In the genomic region with DNA sequence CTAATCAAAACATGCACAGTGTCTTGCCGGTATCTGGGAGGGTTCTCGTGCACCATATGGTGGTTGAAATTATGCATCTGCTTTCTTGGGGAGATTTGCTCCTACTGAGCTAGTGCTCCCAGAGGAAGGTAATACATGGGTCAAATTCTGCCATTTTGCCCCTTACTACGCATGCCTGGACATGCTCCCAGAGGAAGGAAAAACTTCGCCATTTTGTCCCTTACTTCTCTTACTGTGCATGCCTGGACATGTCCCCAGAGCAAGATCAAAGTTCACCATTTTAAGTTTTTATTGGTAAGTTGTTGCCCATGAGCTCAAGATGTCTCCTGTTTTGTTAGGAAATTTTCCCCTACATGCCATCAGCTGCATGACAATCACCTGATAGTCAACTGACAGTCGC, we compare ENCODE assay signal across 27 cellular contexts.
"Had no signal": no experiment of that assay in that cellular context is flagged by ENCODE, and none has a peak within 500 bp of the region (broad histone marks: within the 10 kb centered on the region; RNA-seq: fewer than 3 reads in every experiment).

No MANE protein-coding gene starts in this region.

- H3K36me3 ChIP-seq: brain microvascular endothelial cell, colonic mucosa, esophagus muscularis mucosa, sigmoid colon had no signal

- FAIRE-seq: endothelial cell of umbilical vein, frontal cortex had no signal

- H3K27me3 ChIP-seq: brain microvascular endothelial cell, colonic mucosa, esophagus muscularis mucosa, sigmoid colon had no signal

- H3K9me3 Mint-ChIP-seq: activated CD4-positive, alpha-beta T cell treated with anti-CD3 and anti-CD28 coated beads, Interleukin-2, amount 10 ng/mL, durations not matched to agents 24 days and 14 days; activated CD8-positive, alpha-beta T cell treated with anti-CD3 and anti-CD28 coated beads for 36 hours; activated naive CD4-positive, alpha-beta T cell treated with anti-CD3 and anti-CD28 coated beads, Interleukin-2, amount 50 U/mL, for 24 hours; neural crest cell had no signal

- ATAC-seq: activated CD4-positive, CD25-positive, alpha-beta regulatory T cell treated with anti-CD3 and anti-CD28 coated beads, Interleukin-2, amount 50 U/mL, for 24 hours; activated CD8-positive, alpha-beta memory T cell treated with anti-CD3 and anti-CD28 coated beads, Interleukin-2, amount 10 ng/mL, durations not matched to agents 7 days and 5 days; activated CD8-positive, alpha-beta T cell treated with anti-CD3 and anti-CD28 coated beads for 36 hours; effector memory CD8-positive, alpha-beta T cell; mucosa of descending colon; T-cell had no signal

- H3K4me3 ChIP-seq: colonic mucosa, dorsolateral prefrontal cortex, esophagus muscularis mucosa, mucosa of descending colon, sigmoid colon had no signal

- DNase-seq: activated CD4-positive, alpha-beta T cell treated with anti-CD3 and anti-CD28 coated beads, Interleukin-2, amount 10 ng/mL, durations not matched to agents 24 days and 14 days; activated CD8-positive, alpha-beta memory T cell treated with anti-CD3 and anti-CD28 coated beads, Interleukin-2, amount 10 ng/mL, durations not matched to agents 7 days and 5 days; activated CD8-positive, alpha-beta T cell treated with anti-CD3 and anti-CD28 coated beads for 36 hours; activated gamma-delta T cell treated with Interleukin-2 at 50 U/mL for 16 hours; activated T-cell treated with anti-CD3 and anti-CD28 coated beads for 4 hours; anterior cingulate cortex; brain microvascular endothelial cell; colonic mucosa; dorsolateral prefrontal cortex; effector memory CD8-positive, alpha-beta T cell; glutamatergic neuron; hippocampal formation; mesenchymal stem cell; mucosa of descending colon; sigmoid colon; stimulated activated CD4-positive, alpha-beta T cell treated with anti-CD3 and anti-CD28 coated beads, Interleukin-4, amount 100 ng/mL, for 1 hour; stimulated activated naive CD4-positive, alpha-beta T cell; T-cell had no signal

- H3K27ac ChIP-seq: brain microvascular endothelial cell, colonic mucosa, dorsolateral prefrontal cortex, esophagus muscularis mucosa, sigmoid colon, VCaP had no signal

- H3K4me1 ChIP-seq: colonic mucosa, esophagus muscularis mucosa, sigmoid colon had no signal

- H3K9me3 ChIP-seq: colonic mucosa, esophagus muscularis mucosa, mucosa of descending colon, sigmoid colon had no signal

- H3K4me1 Mint-ChIP-seq: activated CD4-positive, alpha-beta T cell treated with anti-CD3 and anti-CD28 coated beads, Interleukin-2, amount 10 ng/mL, durations not matched to agents 24 days and 14 days; activated CD8-positive, alpha-beta memory T cell treated with anti-CD3 and anti-CD28 coated beads, Interleukin-2, amount 10 ng/mL, durations not matched to agents 7 days and 5 days; activated naive CD4-positive, alpha-beta T cell treated with anti-CD3 and anti-CD28 coated beads, Interleukin-2, amount 50 U/mL, for 24 hours; central memory CD8-positive, alpha-beta T cell; neural crest cell; T-cell had no signal

- H3K27ac Mint-ChIP-seq: activated CD4-positive, alpha-beta T cell treated with anti-CD3 and anti-CD28 coated beads, Interleukin-2, amount 10 ng/mL, durations not matched to agents 24 days and 14 days; activated CD8-positive, alpha-beta memory T cell treated with anti-CD3 and anti-CD28 coated beads, Interleukin-2, amount 10 ng/mL, durations not matched to agents 7 days and 5 days; activated CD8-positive, alpha-beta T cell treated with anti-CD3 and anti-CD28 coated beads for 36 hours; activated naive CD4-positive, alpha-beta T cell treated with anti-CD3 and anti-CD28 coated beads, Interleukin-2, amount 50 U/mL, for 24 hours; effector memory CD8-positive, alpha-beta T cell; T-cell; T-helper 2 cell treated with Interferon-gamma antibody and Interleukin-4, amounts not matched to agents 5 μg/mL and 100 μg/mL, for 36 hours had no signal

- H3K4me3 Mint-ChIP-seq: activated CD4-positive, alpha-beta T cell treated with anti-CD3 and anti-CD28 coated beads, Interleukin-2, amount 10 ng/mL, durations not matched to agents 24 days and 14 days; activated CD8-positive, alpha-beta memory T cell treated with anti-CD3 and anti-CD28 coated beads, Interleukin-2, amount 10 ng/mL, durations not matched to agents 7 days and 5 days; activated CD8-positive, alpha-beta T cell treated with anti-CD3 and anti-CD28 coated beads for 36 hours; activated naive CD4-positive, alpha-beta T cell treated with anti-CD3 and anti-CD28 coated beads, Interleukin-2, amount 50 U/mL, for 24 hours; central memory CD8-positive, alpha-beta T cell; effector memory CD8-positive, alpha-beta T cell; neural crest cell; T-cell; T-helper 2 cell treated with Interferon-gamma antibody and Interleukin-4, amounts not matched to agents 5 μg/mL and 100 μg/mL, for 36 hours had no signal

- H3K27me3 Mint-ChIP-seq: activated CD4-positive, alpha-beta T cell treated with anti-CD3 and anti-CD28 coated beads, Interleukin-2, amount 10 ng/mL, durations not matched to agents 24 days and 14 days; activated CD8-positive, alpha-beta memory T cell treated with anti-CD3 and anti-CD28 coated beads, Interleukin-2, amount 10 ng/mL, durations not matched to agents 7 days and 5 days; activated CD8-positive, alpha-beta T cell treated with anti-CD3 and anti-CD28 coated beads for 36 hours; activated naive CD4-positive, alpha-beta T cell treated with anti-CD3 and anti-CD28 coated beads, Interleukin-2, amount 50 U/mL, for 24 hours; central memory CD8-positive, alpha-beta T cell; effector memory CD8-positive, alpha-beta T cell had no signal
